In genomic region chr1:177490240-177490639, GRCh38 we compare ENCODE assay signal across 18 cellular contexts.
"Had no signal": no experiment of that assay in that cellular context is flagged by ENCODE, and none has a peak within 500 bp of the region (broad histone marks: within the 10 kb centered on the region; RNA-seq: fewer than 3 reads in every experiment).

No MANE protein-coding gene starts in this region.

- H3K4me1 Mint-ChIP-seq: activated CD4-positive, alpha-beta T cell treated with anti-CD3 and anti-CD28 coated beads for 36 hours; activated naive CD8-positive, alpha-beta T cell treated with anti-CD3 and anti-CD28 coated beads, Interleukin-2, amount 10 ng/mL, durations not matched to agents 7 days and 5 days; immature natural killer cell had no signal

- H3K9me3 ChIP-seq: esophagus muscularis mucosa, transverse colon had no signal

- H3K36me3 ChIP-seq: cardiac muscle cell, esophagus muscularis mucosa, heart right ventricle, left ventricle myocardium inferior, transverse colon had no signal

- H3K27me3 ChIP-seq: esophagus muscularis mucosa, transverse colon had no signal

- H3K4me1 ChIP-seq: esophagus muscularis mucosa, heart right ventricle, left ventricle myocardium inferior, transverse colon had no signal

- H3K4me3 Mint-ChIP-seq: activated CD4-positive, alpha-beta T cell treated with anti-CD3 and anti-CD28 coated beads for 36 hours; activated naive CD8-positive, alpha-beta T cell treated with anti-CD3 and anti-CD28 coated beads, Interleukin-2, amount 10 ng/mL, durations not matched to agents 7 days and 5 days; dendritic cell treated with granulocyte-macrophage colony-stimulating factor and Interleukin-4, amounts not matched to agents 40 ng/mL and 50 ng/mL, for 4 days; immature natural killer cell; stimulated activated naive CD8-positive, alpha-beta T cell treated with anti-CD3 and anti-CD28 coated beads, Interleukin-15, Interleukin-2, amounts not matched to agents 100 ng/mL and 50 ng/mL, for 24 hours had no signal

- H3K36me3 Mint-ChIP-seq: activated naive CD8-positive, alpha-beta T cell treated with anti-CD3 and anti-CD28 coated beads, Interleukin-2, amount 10 ng/mL, durations not matched to agents 7 days and 5 days; immature natural killer cell had no signal

- H3K27ac Mint-ChIP-seq: activated CD4-positive, alpha-beta T cell treated with anti-CD3 and anti-CD28 coated beads for 36 hours; activated naive CD8-positive, alpha-beta T cell treated with anti-CD3 and anti-CD28 coated beads, Interleukin-2, amount 10 ng/mL, durations not matched to agents 7 days and 5 days; dendritic cell treated with granulocyte-macrophage colony-stimulating factor and Interleukin-4, amounts not matched to agents 40 ng/mL and 50 ng/mL, for 4 days; immature natural killer cell; stimulated activated naive CD8-positive, alpha-beta T cell treated with anti-CD3 and anti-CD28 coated beads, Interleukin-15, Interleukin-2, amounts not matched to agents 100 ng/mL and 50 ng/mL, for 24 hours had no signal

- ATAC-seq: activated CD4-positive, alpha-beta T cell treated with anti-CD3 and anti-CD28 coated beads for 36 hours; heart right ventricle had no signal

- DNase-seq: activated CD4-positive, alpha-beta T cell treated with anti-CD3 and anti-CD28 coated beads for 36 hours; activated CD4-positive, alpha-beta T cell treated with anti-CD3 and anti-CD28 coated beads, Interleukin-2, amount 50 U/mL, for 48 hours; activated naive CD4-positive, alpha-beta T cell; activated naive CD8-positive, alpha-beta T cell treated with anti-CD3 and anti-CD28 coated beads, Interleukin-2, amount 10 ng/mL, durations not matched to agents 7 days and 5 days; amygdala; effector CD8-positive, alpha-beta T cell; heart right ventricle; immature natural killer cell; kidney glomerular epithelial cell; left ventricle myocardium inferior; mammary epithelial cell; stimulated activated CD4-positive, alpha-beta T cell treated with anti-CD3 and anti-CD28 coated beads, Interleukin-2, amount 100 ng/mL, for 24 hours; transverse colon had no signal

- H3K27me3 Mint-ChIP-seq: activated CD4-positive, alpha-beta T cell treated with anti-CD3 and anti-CD28 coated beads for 36 hours; activated naive CD8-positive, alpha-beta T cell treated with anti-CD3 and anti-CD28 coated beads, Interleukin-2, amount 10 ng/mL, durations not matched to agents 7 days and 5 days; dendritic cell treated with granulocyte-macrophage colony-stimulating factor and Interleukin-4, amounts not matched to agents 40 ng/mL and 50 ng/mL, for 4 days; stimulated activated naive CD8-positive, alpha-beta T cell treated with anti-CD3 and anti-CD28 coated beads, Interleukin-15, Interleukin-2, amounts not matched to agents 100 ng/mL and 50 ng/mL, for 24 hours had no signal

- H3K4me3 ChIP-seq: cardiac muscle cell, esophagus muscularis mucosa, heart right ventricle, left ventricle myocardium inferior, transverse colon had no signal

- H3K9me3 Mint-ChIP-seq: dendritic cell treated with granulocyte-macrophage colony-stimulating factor and Interleukin-4, amounts not matched to agents 40 ng/mL and 50 ng/mL, for 4 days had no signal

- H3K27ac ChIP-seq: cardiac muscle cell, esophagus muscularis mucosa, heart right ventricle, left ventricle myocardium inferior, transverse colon, VCaP had no signal
